In the genomic region with DNA sequence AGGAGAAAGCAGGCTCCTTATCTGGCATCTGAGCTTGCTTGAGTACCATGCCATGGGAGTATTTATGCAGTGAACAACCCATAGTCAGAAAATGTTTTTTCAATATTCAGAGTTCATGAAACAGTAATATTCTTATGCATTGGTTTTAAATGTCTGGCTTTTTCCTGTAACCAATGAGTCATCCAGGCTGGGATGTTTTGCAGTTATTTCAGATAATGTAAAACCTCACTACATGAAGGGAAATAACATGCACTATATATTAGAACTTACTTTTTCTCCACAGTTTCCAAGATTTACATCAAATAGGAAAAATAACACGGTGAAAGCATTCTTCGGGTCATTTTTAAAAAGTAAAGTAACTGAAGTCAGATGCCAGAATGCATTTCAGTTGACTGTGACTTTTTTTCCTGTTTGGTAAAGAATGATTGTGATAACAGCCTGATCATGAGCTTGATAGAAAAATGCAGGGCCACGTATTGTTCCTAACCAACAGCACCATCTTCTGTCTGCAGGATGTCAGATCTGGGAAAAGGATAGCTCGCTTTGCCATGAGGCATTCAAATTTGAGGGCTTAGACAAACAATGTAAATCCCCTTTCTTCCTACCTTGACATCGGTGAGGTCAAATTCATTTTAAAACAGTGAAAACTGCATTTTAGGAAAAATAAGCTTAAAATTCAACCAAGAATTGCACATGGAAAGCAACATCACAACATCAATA, we compare ENCODE assay signal across 10 cellular contexts.
DNase-seq lines count a peak whose midpoint lies in the region; ATAC-seq, FAIRE-seq and TF ChIP-seq lines count a peak whose summit lies in the region.
"Had no signal": no experiment of that assay in that cellular context is flagged by ENCODE, and none has a peak within 500 bp of the region (broad histone marks: within the 10 kb centered on the region; RNA-seq: fewer than 3 reads in every experiment).

No MANE protein-coding gene starts in this region.

- H3K27me3 ChIP-seq in PC-3 (ENCODE audit: low read length): peaks cover 6% of the 10 kb centered on the region; the same call in 1 of the 2 replicates

- no TSS peak for BruUV-seq in PC-3 (replicated peaks; lab: Mats Ljungman, UMichigan)

- no peaks in the 10 kb centered on the region for H3K36me3 ChIP-seq in PC-3 (ENCODE audit: low read depth, low read length)

- 0 out of 2 replicates have a peak, but pooled peaks cover 4% of the 10 kb centered on the region for H3K4me1 ChIP-seq in PC-3 (ENCODE audit: insufficient read depth, low read length)

- no peaks in the 10 kb centered on the region for H4K20me1 ChIP-seq in PC-3 (ENCODE audit: low read length)

- no peak overlapping the region for H3K4me3 ChIP-seq in PC-3 (ENCODE audit: low read length)

- H3F3A ChIP-seq in PC-3 (ENCODE audit: low read length, unreplicated experiment): no peaks in the 10 kb centered on the region

- peak; percentile 77 for ATAC-seq in PC-3
- peak; percentile 71 for ATAC-seq in sciatic nerve

- intact Hi-C loops in PC-3 (cut with micrococcal nuclease) (loop anchor here (1.0 to 10.0 kb wide), 5 partner anchors 305 to 1015 kb away; no protein-coding TSS in a partner anchor), sciatic nerve (cut with DNase I) (no loop called here)

- POLR2A ChIA-PET in PC-3 (lab: Charles Lee; ENCODE audit: unreplicated experiment): no interaction called here

- peak; percentile 76 for TF ChIP-seq CTCF in PC-3 (conservative IDR thresholded peaks at IDR 0.05; ENCODE audit: low read depth, low read length)

- no peak overlapping the region for H3K27ac ChIP-seq in PC-3 (ENCODE audit: low read length)

- DNase-seq in NCI-H2081 (lab: John Stamatoyannopoulos, UW): peak; percentile 19 to 49
- no peak for DNase-seq in NCI-H2081 treated with DMSO at 0.1 percent for 48 hours (lab: John Stamatoyannopoulos, UW)
- peak; percentile 60 for DNase-seq in PC-3
- DNase-seq in frontal cortex (ENCODE audit: low spot score in 2 of 2): peak; percentile 1 to 8
- DNase-seq in sciatic nerve (ENCODE audit: low spot score): no peak
- no peak for DNase-seq in stimulated activated CD4-positive, alpha-beta T cell treated with anti-CD3 and anti-CD28 coated beads, Interleukin-15, amount 100 ng/mL, for 24 hours
- no peak for DNase-seq in cerebellar nuclear complex (lab: John Stamatoyannopoulos, UW)
- no peak for DNase-seq in cortex of kidney (lab: John Stamatoyannopoulos, UW)
- DNase-seq: activated gamma-delta T cell treated with Interleukin-2 at 50 U/mL for 16 hours, kidney glomerular epithelial cell had no signal

- FAIRE-seq in frontal cortex (lab: Jason Lieb, UNC): no peak

- CTCF ChIA-PET in PC-3 (lab: Charles Lee): interaction anchor here (0.5 to 1.2 kb wide), 10 partner anchors 14 to 1273 kb away, joined by 3 to 14 read pairs (median 5); no protein-coding TSS in a partner anchor

- H3K4me2 ChIP-seq in PC-3 (ENCODE audit: low read length): no peak overlapping the region

- H3K9me3 ChIP-seq in PC-3 (ENCODE audit: low read length): no peaks in the 10 kb centered on the region

- no peaks in the 10 kb centered on the region for H3K79me2 ChIP-seq in PC-3 (ENCODE audit: low read length)

- H3K9ac ChIP-seq in PC-3 (ENCODE audit: low read length): no peak overlapping the region

- H3K9me2 ChIP-seq in PC-3 (replicated peaks; ENCODE audit: low read length): no peaks in the 10 kb centered on the region

- no peak overlapping the region for H2AFZ ChIP-seq in PC-3 (ENCODE audit: low read length)

Comparison
In these comparisons a context has a peak if more than half of its experiments do, and no peak if none do; other contexts are left out.
1. DNase-seq: peak in NCI-H2081 (2 of 2), PC-3 (single experiment) and frontal cortex (2 of 2); none in NCI-H2081 treated with DMSO at 0.1 percent for 48 hours (single experiment), sciatic nerve (single experiment), stimulated activated CD4-positive, alpha-beta T cell treated with anti-CD3 and anti-CD28 coated beads, Interleukin-15, amount 100 ng/mL, for 24 hours (single experiment), cerebellar nuclear complex (0 of 2) and cortex of kidney (single experiment).